ENCODE assay signal across 8 cellular contexts in genomic region chr15:56365075-56365711, GRCh38. TPM values are rescaled to one million over a fixed set of nuclear protein-coding genes. Genes with fewer than 3 reads are reported as not detected.
DNase-seq lines count a peak whose midpoint lies in the region; ATAC-seq and TF ChIP-seq lines count a peak whose summit lies in the region.

Gene TEX9, plus strand, starts transcription at chr15:56365426. Its CDS starts 25 bp downstream, at chr15:56365451.

- H3K27ac ChIP-seq in HL-60 (replicated peaks) (peak within 1 kb of the TSS; percentile 53), epithelial cell of prostate (no peak within 1 kb of the TSS)

- no peaks in the 10 kb centered on the region for H3K27me3 ChIP-seq in HL-60 (ENCODE audit: insufficient read depth, poor library complexity, severe bottlenecking)

- peak; percentile 91 for ATAC-seq in GM19467 (IDR thresholded peaks at IDR 0.05; ENCODE audit: unreplicated experiment)

- peak within 1 kb of the TSS; percentile 59 for H3K4me3 ChIP-seq in HL-60 (replicated peaks; ENCODE audit: insufficient read depth, low read length)

- peak; percentile 92 for DNase-seq in COLO668 (lab: John Stamatoyannopoulos, UW; ENCODE audit: unreplicated experiment)
- DNase-seq in HL-60 (ENCODE audit: low read depth in 1 of 2, low spot score in 1 of 2), result peak; percentile 69 to 88
- DNase-seq in NOMO-1 (lab: John Stamatoyannopoulos, UW; ENCODE audit: unreplicated experiment in 2 of 2), result peak; percentile 62 to 72
- peak; percentile 49 for DNase-seq in activated CD8-positive, alpha-beta memory T cell treated with anti-CD3 and anti-CD28 coated beads, Interleukin-2, amount 50 U/mL, for 24 hours (ENCODE audit: extremely low read depth)
- DNase-seq in epithelial cell of prostate (ENCODE audit: low read depth, low spot score), result peak; percentile 12
- DNase-seq in mucosa of gallbladder (ENCODE audit: low spot score), result peak; percentile 91
- DNase-seq in stimulated activated CD8-positive, alpha-beta memory T cell treated with anti-CD3 and anti-CD28 coated beads, Interleukin-4, amount 100 ng/mL, for 24 hours (ENCODE audit: low read depth), result peak; percentile 62

- TF ChIP-seq CTCF in HL-60 (IDR thresholded peaks at IDR 0.05; ENCODE audit: insufficient read depth, low read length), result no peak

RNA-seq across cellular contexts. Expression of gene TEX9, which starts in this region (rescaled TPM):
- 12.8 TPM for total RNA-seq in mucosa of gallbladder

Comparison
In these comparisons a context has a peak if more than half of its experiments do, and no peak if none do; other contexts are left out.
1. DNase-seq: peak in every context shown above with its lines; median percentile 92 in COLO668; 91 in mucosa of gallbladder; 78 in HL-60; 67 in NOMO-1; 62 in stimulated activated CD8-positive, alpha-beta memory T cell treated with anti-CD3 and anti-CD28 coated beads, Interleukin-4, amount 100 ng/mL, for 24 hours; 49 in activated CD8-positive, alpha-beta memory T cell treated with anti-CD3 and anti-CD28 coated beads, Interleukin-2, amount 50 U/mL, for 24 hours; 12 in epithelial cell of prostate.